In the genomic region with DNA sequence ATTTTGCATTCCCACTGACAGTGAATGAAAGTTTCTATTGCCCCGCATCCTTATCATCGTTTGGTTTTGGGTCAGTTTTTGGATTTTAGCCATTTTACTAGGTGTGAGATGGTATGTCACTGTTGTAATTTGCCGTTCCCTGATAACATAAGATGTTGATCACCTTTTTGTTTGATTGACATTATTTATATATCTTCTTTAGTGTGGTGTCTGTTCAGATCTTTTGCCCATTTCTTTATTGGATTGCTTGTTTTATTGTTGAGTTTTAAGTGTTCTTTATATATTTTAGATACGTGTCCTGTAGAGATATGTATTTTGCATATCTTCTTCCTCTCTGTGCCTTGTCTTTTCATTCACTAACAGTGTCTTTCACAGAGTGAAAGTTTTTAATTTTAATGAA, we compare ENCODE assay signal across 8 cellular contexts.
"Had no signal": no experiment of that assay in that cellular context is flagged by ENCODE, and none has a peak within 500 bp of the region (broad histone marks: within the 10 kb centered on the region; RNA-seq: fewer than 3 reads in every experiment).

No MANE protein-coding gene starts in this region.

- ATAC-seq: GM23338, HCT116 had no signal

- H3K27ac Mint-ChIP-seq: GM23338, H9, HFFc6 had no signal

- DNase-seq: GM23248, GOT3, H7, H9, HCEC 1CT, HFFc6 had no signal

- H3K4me1 Mint-ChIP-seq: GM23338, H9 had no signal

- H3K4me3 Mint-ChIP-seq: GM23338, H9, HFFc6 had no signal
